Comparison of ENCODE assay signal across 25 cellular contexts in the genomic region with DNA sequence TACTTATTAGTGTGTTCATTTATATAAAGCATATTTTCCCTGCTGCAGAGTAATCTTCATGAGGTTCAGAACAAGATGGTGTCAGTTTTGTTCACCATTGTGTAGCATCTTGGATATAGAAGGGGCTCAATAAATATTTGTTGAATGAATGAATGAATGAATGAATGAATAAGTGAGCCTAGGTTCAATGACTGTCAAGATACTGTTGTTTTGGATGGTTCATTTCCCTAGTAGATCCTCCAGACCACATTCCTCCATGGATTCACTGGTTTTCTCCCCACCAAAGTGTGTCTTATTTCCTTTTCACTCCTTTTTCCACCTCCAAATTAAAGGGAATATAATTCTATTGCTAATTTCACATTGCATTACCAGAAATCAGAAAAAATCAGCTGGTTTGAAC. TPM values are rescaled to one million over a fixed set of nuclear protein-coding genes. Genes with fewer than 3 reads are reported as not detected.
DNase-seq lines count a peak whose midpoint lies in the region; ATAC-seq, FAIRE-seq and TF ChIP-seq lines count a peak whose summit lies in the region.
"Had no signal": no experiment of that assay in that cellular context is flagged by ENCODE, and none has a peak within 500 bp of the region (broad histone marks: within the 10 kb centered on the region; RNA-seq: fewer than 3 reads in every experiment).

No MANE protein-coding gene starts in this region.

- H3K4me1 ChIP-seq in SK-N-SH (ENCODE audit: control insufficient read depth in 1 of 2, insufficient read depth in 2 of 2, low read depth in 1 of 2, low read length in 1 of 2) = peaks cover 17 to 27% of the 10 kb centered on the region in 2 experiments
- peaks cover 18 to 53% of the 10 kb centered on the region in 2 experiments for H3K4me1 ChIP-seq in HCT116 (ENCODE audit: control insufficient read depth in 1 of 2, insufficient read depth in 2 of 2, low read length in 2 of 2)
- H3K4me1 ChIP-seq in astrocyte (ENCODE audit: insufficient read depth, low read length) = peaks cover 49% of the 10 kb centered on the region

- CTCF ChIA-PET in SK-N-SH (lab: Yijun Ruan, JAX) (no interaction called here), HCT116 (lab: Charles Lee) (no interaction called here)

- H3K27me3 Mint-ChIP-seq in astrocyte (ENCODE audit: low read depth, unreplicated experiment) = no peaks in the 10 kb centered on the region
- H3K27me3 Mint-ChIP-seq in natural killer cell treated with Interleukin-12 subunit alpha and Interleukin-12 subunit beta and Interleukin-15 and Interleukin-18, amount 100 ng/mL, for 72 hours = peaks cover 6 to 7% of the 10 kb centered on the region in 2 donors
- H3K27me3 Mint-ChIP-seq: activated B cell treated with CpG ODN at 0.5 μM for 24 hours had no signal

- H3K9ac ChIP-seq in SK-N-SH = no peak overlapping the region
- H3K9ac ChIP-seq in HCT116 (ENCODE audit: low read length) = no peak overlapping the region
- H3K9ac ChIP-seq in astrocyte (ENCODE audit: low read length) = no peak overlapping the region

- H3K27ac Mint-ChIP-seq in astrocyte (ENCODE audit: unreplicated experiment) = peak overlapping the region; percentile 58
- peak overlapping the region in 1 of 2 donors; percentile 47 for H3K27ac Mint-ChIP-seq in natural killer cell treated with Interleukin-12 subunit alpha and Interleukin-12 subunit beta and Interleukin-15 and Interleukin-18, amount 100 ng/mL, for 72 hours
- H3K27ac Mint-ChIP-seq: activated B cell treated with CpG ODN at 0.5 μM for 24 hours; dendritic cell treated with granulocyte-macrophage colony-stimulating factor and Interleukin-4, amounts not matched to agents 40 ng/mL and 50 ng/mL, for 4 days had no signal

- POLR2A ChIA-PET in SK-N-SH (lab: Yijun Ruan, JAX) (no interaction called here), HCT116 (lab: Charles Lee) (interaction anchor here (0.9 kb wide), 1 partner anchor 60 kb away, joined by 3 read pairs; no protein-coding TSS in a partner anchor)

- no peak for TF ChIP-seq POLR2A in HCT116 (IDR thresholded peaks at IDR 0.05; ENCODE audit: borderline replicate concordance, extremely low read depth, insufficient read depth, insufficient read length)

- H2AFZ ChIP-seq in SK-N-SH (ENCODE audit: low read depth) = no peak overlapping the region
- H2AFZ ChIP-seq in HCT116 (ENCODE audit: low read depth, low read length, poor library complexity, severe bottlenecking) = no peak overlapping the region
- H2AFZ ChIP-seq in astrocyte (ENCODE audit: low read depth, low read length) = no peak overlapping the region

- H4K20me1 ChIP-seq in SK-N-SH (ENCODE audit: insufficient read depth) = no peaks in the 10 kb centered on the region
- no peaks in the 10 kb centered on the region for H4K20me1 ChIP-seq in HCT116 (ENCODE audit: insufficient read depth)
- H4K20me1 ChIP-seq in astrocyte (ENCODE audit: insufficient read depth, low read length) = no peaks in the 10 kb centered on the region

- H3K79me2 ChIP-seq in SK-N-SH (ENCODE audit: insufficient read depth) = peaks cover 26% of the 10 kb centered on the region
- no peaks in the 10 kb centered on the region; the same call in 1 of the 2 replicates for H3K79me2 ChIP-seq in HCT116 (ENCODE audit: insufficient read depth, low read length)
- peaks cover 23% of the 10 kb centered on the region for H3K79me2 ChIP-seq in astrocyte (ENCODE audit: insufficient read depth, low read length)

- no peak overlapping the region for H3K4me3 Mint-ChIP-seq in astrocyte (ENCODE audit: unreplicated experiment)
- H3K4me3 Mint-ChIP-seq in natural killer cell treated with Interleukin-12 subunit alpha and Interleukin-12 subunit beta and Interleukin-15 and Interleukin-18, amount 100 ng/mL, for 72 hours = peak overlapping the region; percentile 38
- H3K4me3 Mint-ChIP-seq: activated B cell treated with CpG ODN at 0.5 μM for 24 hours; dendritic cell treated with granulocyte-macrophage colony-stimulating factor and Interleukin-4, amounts not matched to agents 40 ng/mL and 50 ng/mL, for 4 days had no signal

- peaks cover 21% of the 10 kb centered on the region for H3K4me1 Mint-ChIP-seq in astrocyte (ENCODE audit: low read depth, unreplicated experiment)
- H3K4me1 Mint-ChIP-seq in natural killer cell treated with Interleukin-12 subunit alpha and Interleukin-12 subunit beta and Interleukin-15 and Interleukin-18, amount 100 ng/mL, for 72 hours (ENCODE audit: low read depth in 2 of 2) = peaks cover 23 to 25% of the 10 kb centered on the region in 2 donors

- TF ChIP-seq EP300 in SK-N-SH (IDR thresholded peaks at IDR 0.05; ENCODE audit: borderline replicate concordance in 1 of 2, low read depth in 1 of 2, low read length in 1 of 2) = no peak

- intact Hi-C loops in HCT116 (cut with micrococcal nuclease) = loop anchor here (2.0 to 5.0 kb wide), 2 partner anchors 54 to 331 kb away; no protein-coding TSS in a partner anchor

- no TSS peak for BruUV-seq in HCT116 (replicated peaks; lab: Mats Ljungman, UMichigan)

- TF ChIP-seq CTCF in SK-N-SH (IDR thresholded peaks at IDR 0.05) (no peak), HCT116 (IDR thresholded peaks at IDR 0.05 in 2 of 3, conservative IDR thresholded peaks at IDR 0.05 in 1 of 3; ENCODE audit: borderline replicate concordance in 1 of 3, insufficient read depth in 1 of 3, low read depth in 2 of 3, low read length in 2 of 3) (no peak), astrocyte (IDR thresholded peaks at IDR 0.05; ENCODE audit: insufficient read depth, low read depth, low read length) (no peak)

- RAD21 ChIA-PET in HCT116 (lab: Charles Lee; ENCODE audit: low non-redundant PET in 1 of 2, low total read pairs in 2 of 2, uncharacterized antibody in 2 of 2, unreplicated experiment in 2 of 2) = no interaction called here

- peaks cover 2 to 8% of the 10 kb centered on the region in 2 experiments for H3K36me3 ChIP-seq in SK-N-SH (replicated peaks in 1 of 2; ENCODE audit: control insufficient read depth in 1 of 2, insufficient read depth in 2 of 2, low read length in 1 of 2)
- peaks cover 0 to 2% of the 10 kb centered on the region in 2 experiments; a peak in 1 of 4 replicates for H3K36me3 ChIP-seq in HCT116 (ENCODE audit: control insufficient read depth in 1 of 2, insufficient read depth in 2 of 2, low read length in 2 of 2)
- H3K36me3 ChIP-seq in astrocyte (ENCODE audit: insufficient read depth, low read length) = no peaks in the 10 kb centered on the region
- H3K36me3 ChIP-seq: vagina had no signal

- H3K9me3 ChIP-seq in SK-N-SH (no peaks in the 10 kb centered on the region), HCT116 (ENCODE audit: control insufficient read depth in 1 of 2, insufficient read depth in 1 of 2, low read depth in 1 of 2, low read length in 2 of 2) (no peaks in the 10 kb centered on the region), astrocyte (ENCODE audit: insufficient read depth, low read depth, low read length) (no peaks in the 10 kb centered on the region)
- H3K9me3 ChIP-seq: testis, vagina had no signal

- peak overlapping the region in 1 of 2 experiments; percentile 88; a peak in 2 of 4 replicates for H3K27ac ChIP-seq in SK-N-SH (ENCODE audit: low read depth in 2 of 2, low read length in 1 of 2)
- no peak overlapping the region; the same call in 1 of the 2 replicates for H3K27ac ChIP-seq in HCT116 (ENCODE audit: low read depth, low read length)
- peak overlapping the region; percentile 62 for H3K27ac ChIP-seq in astrocyte (ENCODE audit: low read depth, low read length)
- H3K27ac ChIP-seq: 22Rv1, SK-N-MC, testis, vagina had no signal

- TF ChIP-seq RAD21 in SK-N-SH (IDR thresholded peaks at IDR 0.05; ENCODE audit: low read length) (no peak), HCT116 (IDR thresholded peaks at IDR 0.05; ENCODE audit: low read depth) (no peak)

- no peaks in the 10 kb centered on the region for H3K9me2 ChIP-seq in SK-N-SH
- no peaks in the 10 kb centered on the region for H3K9me2 ChIP-seq in HCT116 (ENCODE audit: insufficient read depth)

- peaks cover 1% of the 10 kb centered on the region for H3K36me3 Mint-ChIP-seq in astrocyte (ENCODE audit: low read depth, unreplicated experiment)
- H3K36me3 Mint-ChIP-seq in natural killer cell treated with Interleukin-12 subunit alpha and Interleukin-12 subunit beta and Interleukin-15 and Interleukin-18, amount 100 ng/mL, for 72 hours = no peaks in the 10 kb centered on the region

- peaks cover 41% of the 10 kb centered on the region for H3F3A ChIP-seq in SK-N-SH (replicated peaks; ENCODE audit: insufficient read depth)

- H3K4me3 ChIP-seq in SK-N-SH (ENCODE audit: low read depth in 2 of 2, low read length in 1 of 2) = no peak overlapping the region
- H3K4me3 ChIP-seq in HCT116 (replicated peaks in 1 of 2; ENCODE audit: low read depth in 1 of 2, low read length in 2 of 2) = no peak overlapping the region
- no peak overlapping the region for H3K4me3 ChIP-seq in astrocyte (ENCODE audit: insufficient read depth, low read depth, low read length)
- H3K4me3 ChIP-seq: SK-N-MC, testis, vagina had no signal

- no peaks in the 10 kb centered on the region for H3K9me3 Mint-ChIP-seq in astrocyte (ENCODE audit: unreplicated experiment)
- no peaks in the 10 kb centered on the region for H3K9me3 Mint-ChIP-seq in natural killer cell treated with Interleukin-12 subunit alpha and Interleukin-12 subunit beta and Interleukin-15 and Interleukin-18, amount 100 ng/mL, for 72 hours
- H3K9me3 Mint-ChIP-seq: activated B cell treated with CpG ODN at 0.5 μM for 24 hours; dendritic cell treated with granulocyte-macrophage colony-stimulating factor and Interleukin-4, amounts not matched to agents 40 ng/mL and 50 ng/mL, for 4 days had no signal

- H3K4me2 ChIP-seq in SK-N-SH (peak overlapping the region; percentile 67), HCT116 (ENCODE audit: low read length) (peak overlapping the region; percentile 70), astrocyte (ENCODE audit: low read length) (no peak overlapping the region)

- H3K27me3 ChIP-seq in SK-N-SH (ENCODE audit: insufficient read depth) (no peaks in the 10 kb centered on the region), HCT116 (ENCODE audit: insufficient read depth, low read length) (no peaks in the 10 kb centered on the region), astrocyte (ENCODE audit: insufficient read depth, low read length) (no peaks in the 10 kb centered on the region)
- H3K27me3 ChIP-seq: testis, vagina had no signal

- FAIRE-seq in astrocyte (lab: Jason Lieb, UNC) = no peak
- FAIRE-seq: frontal cortex, H1 had no signal

- DNase-seq in SK-N-SH (no peak), HCT116 (ENCODE audit: low read depth, low spot score) (no peak), astrocyte (ENCODE audit: low read depth) (no peak), GF-D8 (lab: John Stamatoyannopoulos, UW) (no peak), NCI-H524 (lab: John Stamatoyannopoulos, UW) (no peak), NCI-H146 (lab: John Stamatoyannopoulos, UW) (no peak)
- no peak for DNase-seq in natural killer cell treated with Interleukin-12 subunit alpha and Interleukin-12 subunit beta and Interleukin-15 and Interleukin-18, amount 100 ng/mL, for 72 hours (ENCODE audit: low spot score)
- DNase-seq: activated B cell treated with CpG ODN at 0.5 μM for 24 hours; activated CD8-positive, alpha-beta memory T cell treated with anti-CD3 and anti-CD28 coated beads, Interleukin-2, amount 50 U/mL, for 4 hours; activated naive CD4-positive, alpha-beta T cell treated with anti-CD3 and anti-CD28 coated beads, Interleukin-2, amount 50 U/mL, for 16 hours; central memory CD4-positive, alpha-beta T cell; DMS153; NCI-H1092; NCI-H187 treated with DMSO at 0.1 percent for 48 hours; NCI-H526 treated with DMSO at 0.1 percent for 48 hours; stimulated activated naive CD4-positive, alpha-beta T cell; T1000; testis had no signal

- ATAC-seq in SK-N-SH treated with all-trans-retinoic acid at 6 μM for 48 hours = no peak
- ATAC-seq in HCT116 = no peak
- no peak for ATAC-seq in natural killer cell treated with Interleukin-12 subunit alpha and Interleukin-12 subunit beta and Interleukin-15 and Interleukin-18, amount 100 ng/mL, for 72 hours

RNA-seq across cellular contexts. Expression of gene OCIAD2, which starts 2.1 kb away (rescaled TPM):
- polyA plus RNA-seq in SK-N-SH (2012; rRNA removed) = 235 and 387 TPM in 2 replicates
- 362 and 414 TPM in 2 replicates for polyA plus RNA-seq in SK-N-SH (2012; cell fraction: cytosol; rRNA removed)
- 83.6 and 110 TPM in 2 replicates for polyA plus RNA-seq in SK-N-SH (2012; cell fraction: nucleus; rRNA removed)
- total RNA-seq in HCT116 (2021; ENCODE audit: unreplicated experiment) (64.0 TPM), astrocyte (50.3 and 76.1 TPM in 2 replicates)
- polyA plus RNA-seq in HCT116 (2012) = 135 and 147 TPM in 2 replicates
- 10 to 100 TPM; 20.0 to 36.9 TPM for total RNA-seq in natural killer cell treated with Interleukin-12 subunit alpha and Interleukin-12 subunit beta and Interleukin-15 and Interleukin-18, amount 100 ng/mL, for 72 hours
